9 cellular contexts compared by ENCODE assay signal in genomic region chr22:19986011-19986409, GRCh38. TPM values are rescaled to one million over a fixed set of nuclear protein-coding genes. Genes with fewer than 3 reads are reported as not detected.
DNase-seq lines count a peak whose midpoint lies in the region; ATAC-seq and TF ChIP-seq lines count a peak whose summit lies in the region.
"Had no signal": no experiment of that assay in that cellular context is flagged by ENCODE, and none has a peak within 500 bp of the region (broad histone marks: within the 10 kb centered on the region; RNA-seq: fewer than 3 reads in every experiment).

No MANE protein-coding gene starts in this region.

- no peaks in the 10 kb centered on the region for H3K9me3 ChIP-seq in OCI-LY7 (ENCODE audit: low read length)

- peak overlapping the region in 3 of 4 donors; percentile 35 to 66 (median 48) for H3K4me3 Mint-ChIP-seq in IgD-negative memory B cell
- peak overlapping the region; percentile 77 for H3K4me3 Mint-ChIP-seq in endothelial cell (ENCODE audit: unreplicated experiment)
- H3K4me3 Mint-ChIP-seq in nephron progenitor cell: peak overlapping the region; percentile 80

- TF ChIP-seq CTCF in AG04449 (IDR thresholded peaks at IDR 0.05; ENCODE audit: insufficient read depth, low read length, missing control alignments): no peak
- TF ChIP-seq CTCF in endothelial cell (IDR thresholded peaks at IDR 0.05; ENCODE audit: unreplicated experiment): no peak
- no peak for TF ChIP-seq CTCF in nephron progenitor cell (IDR thresholded peaks at IDR 0.05)
- no peak for TF ChIP-seq CTCF in OCI-LY7 (conservative IDR thresholded peaks at IDR 0.05; ENCODE audit: low read length)

- H3K4me1 Mint-ChIP-seq in IgD-negative memory B cell (no peaks in the 10 kb centered on the region), endothelial cell (ENCODE audit: unreplicated experiment) (no peaks in the 10 kb centered on the region), nephron progenitor cell (peaks cover 29% of the 10 kb centered on the region)

- H4K20me1 ChIP-seq in OCI-LY7 (ENCODE audit: insufficient read depth, low read length): no peaks in the 10 kb centered on the region

- H3K9me3 Mint-ChIP-seq in IgD-negative memory B cell: no peaks in the 10 kb centered on the region
- H3K9me3 Mint-ChIP-seq in endothelial cell (ENCODE audit: unreplicated experiment): no peaks in the 10 kb centered on the region
- H3K9me3 Mint-ChIP-seq in nephron progenitor cell: no peaks in the 10 kb centered on the region

- intact Hi-C loops in OCI-LY7 (cut with micrococcal nuclease; ENCODE audit: unreplicated experiment): no loop called here

- H3K36me3 Mint-ChIP-seq in IgD-negative memory B cell: no peaks in the 10 kb centered on the region
- H3K36me3 Mint-ChIP-seq in endothelial cell (ENCODE audit: low read depth, unreplicated experiment): no peaks in the 10 kb centered on the region
- H3K36me3 Mint-ChIP-seq in nephron progenitor cell (ENCODE audit: low read depth): no peaks in the 10 kb centered on the region

- H2AFZ ChIP-seq in OCI-LY7 (ENCODE audit: low read length): no peak overlapping the region

- POLR2A ChIA-PET in AG04449 (lab: Yijun Ruan, JAX): interaction anchor here (1.0 kb wide), 1 partner anchor 10 kb away, joined by 3 read pairs; no protein-coding TSS in a partner anchor
- POLR2A ChIA-PET in OCI-LY7 (lab: Charles Lee): no interaction called here

- H3K27me3 Mint-ChIP-seq in IgD-negative memory B cell: peaks cover 3% of the 10 kb centered on the region
- peaks cover 11% of the 10 kb centered on the region for H3K27me3 Mint-ChIP-seq in endothelial cell (ENCODE audit: unreplicated experiment)
- no peaks in the 10 kb centered on the region for H3K27me3 Mint-ChIP-seq in nephron progenitor cell (ENCODE audit: low read depth, poor library complexity)

- H3K4me3 ChIP-seq in AG04449 (ENCODE audit: low read depth, low read length): peak overlapping the region; percentile 64
- H3K4me3 ChIP-seq in OCI-LY7 (ENCODE audit: low read depth, low read length, poor library complexity, severe bottlenecking): no peak overlapping the region

- CTCF ChIA-PET in AG04449 (lab: Yijun Ruan, JAX) (interaction anchor here (1.4 to 7.5 kb wide), 2 partner anchors 16 to 28 kb away, joined by 5 to 45 read pairs; no protein-coding TSS in a partner anchor), OCI-LY7 (lab: Charles Lee; ENCODE audit: unreplicated experiment) (no interaction called here)

- no peaks in the 10 kb centered on the region for H3K9me2 ChIP-seq in OCI-LY7 (ENCODE audit: insufficient read depth, low read length)

- no TSS peak for BruUV-seq in OCI-LY7 (replicated peaks; lab: Mats Ljungman, UMichigan)

- H3K27ac Mint-ChIP-seq in IgD-negative memory B cell (no peak overlapping the region), endothelial cell (ENCODE audit: unreplicated experiment) (no peak overlapping the region), nephron progenitor cell (no peak overlapping the region)

- no peaks in the 10 kb centered on the region for H3K36me3 ChIP-seq in OCI-LY7 (ENCODE audit: insufficient read depth, low read length)

- H3K27ac ChIP-seq in OCI-LY7 (ENCODE audit: low read depth, low read length, poor library complexity, severe bottlenecking): no peak overlapping the region

- ATAC-seq in GM21526 (IDR thresholded peaks at IDR 0.05; ENCODE audit: low FRiP score, unreplicated experiment) (no peak), HG03045 (IDR thresholded peaks at IDR 0.05; ENCODE audit: unreplicated experiment) (no peak)

- no peak overlapping the region for H3K4me2 ChIP-seq in OCI-LY7 (ENCODE audit: low read length)

- DNase-seq in AG04449 (ENCODE audit: low read depth, low spot score): no peak
- DNase-seq in endothelial cell (ENCODE audit: low spot score): no peak
- no peak for DNase-seq in nephron progenitor cell
- DNase-seq in OCI-LY7 (ENCODE audit: low spot score): no peak
- DNase-seq in germinal center (ENCODE audit: low spot score): no peak
- DNase-seq: NCI-H187 treated with DMSO at 0.1 percent for 48 hours had no signal

- H3K4me1 ChIP-seq in OCI-LY7 (ENCODE audit: insufficient read depth, low read length, poor library complexity, severe bottlenecking): peaks cover 8% of the 10 kb centered on the region

- H3K79me2 ChIP-seq in OCI-LY7 (ENCODE audit: insufficient read depth, low read depth, low read length): no peaks in the 10 kb centered on the region

RNA-seq across cellular contexts. Expression of gene ARVCF, which starts 30.6 kb away (rescaled TPM):
- 0.16 TPM for polyA plus RNA-seq in IgD-negative memory B cell
- total RNA-seq in endothelial cell (ENCODE audit: unreplicated experiment) (67.3 TPM), OCI-LY7 (2022) (3.8 and 3.9 TPM in 2 replicates)
- 1.8 and 2.9 TPM in 2 replicates for total RNA-seq in OCI-LY7 (2014; rRNA removed; shearing (Covaris generic))

RNA-seq across cellular contexts. Expression of gene TANGO2, which starts 34.9 kb away (rescaled TPM):
- polyA plus RNA-seq in IgD-negative memory B cell: 44.5 TPM
- 15.3 TPM for total RNA-seq in endothelial cell (ENCODE audit: unreplicated experiment)
- 12.3 and 18.3 TPM in 2 replicates for total RNA-seq in OCI-LY7 (2014; rRNA removed; shearing (Covaris generic))
- 23.3 and 25.0 TPM in 2 replicates for total RNA-seq in OCI-LY7 (2022)

RNA-seq across cellular contexts. Expression of gene TXNRD2, which starts 44.4 kb away (rescaled TPM):
- 17.3 TPM for polyA plus RNA-seq in IgD-negative memory B cell
- 23.0 TPM for total RNA-seq in endothelial cell (ENCODE audit: unreplicated experiment)
- 24.1 and 28.9 TPM in 2 replicates for total RNA-seq in OCI-LY7 (2014; rRNA removed; shearing (Covaris generic))
- total RNA-seq in OCI-LY7 (2022): 23.5 and 24.7 TPM in 2 replicates

RNA-seq across cellular contexts. Expression of gene COMT, which starts 44.4 kb away (rescaled TPM):
- polyA plus RNA-seq in IgD-negative memory B cell: 85.3 TPM
- total RNA-seq in endothelial cell (ENCODE audit: unreplicated experiment): 49.0 TPM
- total RNA-seq in OCI-LY7 (2014; rRNA removed; shearing (Covaris generic)): 102 and 112 TPM in 2 replicates
- 89.5 and 90.8 TPM in 2 replicates for total RNA-seq in OCI-LY7 (2022)

Comparison
In these comparisons a context has a peak if more than half of its experiments do, and no peak if none do; other contexts are left out.
1. RNA of gene ARVCF, which starts 30.6 kb away (total RNA-seq): 67.3 TPM in endothelial cell (single experiment); 1.8 to 3.9 TPM in OCI-LY7; every median in the first group is over 10 times any median in the second.
2. Peak in every context shown above with its lines, with median percentiles within 50 percentile points of each other: H3K4me3 Mint-ChIP-seq.